ENCODE assay signal across 9 cellular contexts in the genomic region with DNA sequence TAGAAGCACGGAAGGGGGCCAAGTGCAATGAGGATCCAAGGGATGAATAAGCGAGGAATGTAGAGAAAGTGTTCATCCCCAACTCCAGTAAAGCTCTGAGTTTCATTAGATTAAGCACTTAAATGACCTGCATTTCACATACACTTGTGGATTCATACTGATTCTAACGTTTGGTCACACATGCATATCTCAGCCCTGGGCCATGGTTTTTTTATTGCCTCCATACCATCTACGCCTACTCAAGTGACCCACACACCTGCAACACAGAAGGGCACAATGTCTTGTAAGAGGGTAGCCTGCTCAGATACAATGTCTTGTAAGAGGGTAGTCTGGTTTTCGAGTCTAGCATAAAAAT. TPM values are rescaled to one million over a fixed set of nuclear protein-coding genes. Genes with fewer than 3 reads are reported as not detected.
DNase-seq lines count a peak whose midpoint lies in the region; ATAC-seq, FAIRE-seq and TF ChIP-seq lines count a peak whose summit lies in the region.
"Had no signal": no experiment of that assay in that cellular context is flagged by ENCODE, and none has a peak within 500 bp of the region (broad histone marks: within the 10 kb centered on the region; RNA-seq: fewer than 3 reads in every experiment).

No MANE protein-coding gene starts in this region.

- no peak for FAIRE-seq in astrocyte (lab: Jason Lieb, UNC)
- FAIRE-seq: frontal cortex had no signal

- H3K27ac Mint-ChIP-seq in activated CD4-positive, alpha-beta T cell treated with anti-CD3 and anti-CD28 coated beads, Interleukin-2, amount 10 ng/mL, durations not matched to agents 7 days and 5 days: peak overlapping the region; percentile 96
- H3K27ac Mint-ChIP-seq in astrocyte (ENCODE audit: unreplicated experiment): no peak overlapping the region

- peaks cover 39% of the 10 kb centered on the region for H3K4me1 Mint-ChIP-seq in activated CD4-positive, alpha-beta T cell treated with anti-CD3 and anti-CD28 coated beads, Interleukin-2, amount 10 ng/mL, durations not matched to agents 7 days and 5 days
- peaks cover 13% of the 10 kb centered on the region for H3K4me1 Mint-ChIP-seq in astrocyte (ENCODE audit: low read depth, unreplicated experiment)

- no peak for TF ChIP-seq POLR2A in uterus (IDR thresholded peaks at IDR 0.05)

- DNase-seq in activated CD4-positive, alpha-beta T cell treated with anti-CD3 and anti-CD28 coated beads, Interleukin-2, amount 10 ng/mL, durations not matched to agents 7 days and 5 days: no peak
- no peak for DNase-seq in activated CD4-positive, alpha-beta T cell treated with anti-CD3 and anti-CD28 coated beads for 4 hours
- no peak for DNase-seq in astrocyte (ENCODE audit: low read depth)
- no peak for DNase-seq in lower lobe of right lung
- DNase-seq in uterus: no peak
- no peak for DNase-seq in H4 (ENCODE audit: low spot score)
- no peak for DNase-seq in DMS53 (lab: John Stamatoyannopoulos, UW)

- H3K4me3 ChIP-seq in astrocyte (ENCODE audit: insufficient read depth, low read depth, low read length) (peak overlapping the region; percentile 93), lower lobe of right lung (peak overlapping the region; percentile 98), uterus (peak overlapping the region; percentile 74 to 88)

- peak overlapping the region; percentile 93 for H3K4me2 ChIP-seq in astrocyte (ENCODE audit: low read length)

- H3K4me1 ChIP-seq in astrocyte (ENCODE audit: insufficient read depth, low read length) (peaks cover 4% of the 10 kb centered on the region), lower lobe of right lung (peaks cover 24% of the 10 kb centered on the region), uterus (no peaks in the 10 kb centered on the region)

- H3K36me3 Mint-ChIP-seq in activated CD4-positive, alpha-beta T cell treated with anti-CD3 and anti-CD28 coated beads, Interleukin-2, amount 10 ng/mL, durations not matched to agents 7 days and 5 days (ENCODE audit: low read depth): peaks cover 18% of the 10 kb centered on the region
- peaks cover 2% of the 10 kb centered on the region for H3K36me3 Mint-ChIP-seq in astrocyte (ENCODE audit: low read depth, unreplicated experiment)

- H3K36me3 ChIP-seq in astrocyte (ENCODE audit: insufficient read depth, low read length) (no peaks in the 10 kb centered on the region), lower lobe of right lung (peaks cover 11% of the 10 kb centered on the region), uterus (no peaks in the 10 kb centered on the region)

- TF ChIP-seq CTCF in astrocyte (IDR thresholded peaks at IDR 0.05; ENCODE audit: insufficient read depth, low read depth, low read length) (no peak), lower lobe of right lung (IDR thresholded peaks at IDR 0.05) (no peak), uterus (IDR thresholded peaks at IDR 0.05) (no peak)

- peak; percentile 7 for ATAC-seq in HG03196 (IDR thresholded peaks at IDR 0.05; ENCODE audit: unreplicated experiment)
- no peak for ATAC-seq in lower lobe of right lung

- CTCF ChIA-PET in activated CD4-positive, alpha-beta T cell treated with anti-CD3 and anti-CD28 coated beads, Interleukin-2, amount 10 ng/mL, durations not matched to agents 7 days and 5 days (lab: Charles Lee): interaction anchor here (1.0 to 4.6 kb wide), 8 partner anchors 13 to 110 kb away, joined by 3 to 19 read pairs (median 4); partner anchors contain the start of genes ZNF2 and ZNF514

- no peaks in the 10 kb centered on the region for H3K27me3 Mint-ChIP-seq in activated CD4-positive, alpha-beta T cell treated with anti-CD3 and anti-CD28 coated beads, Interleukin-2, amount 10 ng/mL, durations not matched to agents 7 days and 5 days
- no peaks in the 10 kb centered on the region for H3K27me3 Mint-ChIP-seq in astrocyte (ENCODE audit: low read depth, unreplicated experiment)

- intact Hi-C loops in lower lobe of right lung (cut with DNase I): no loop called here
- intact Hi-C loops in uterus (cut with DNase I; ENCODE audit: low total_unique reads): no loop called here

- POLR2A ChIA-PET in activated CD4-positive, alpha-beta T cell treated with anti-CD3 and anti-CD28 coated beads, Interleukin-2, amount 10 ng/mL, durations not matched to agents 7 days and 5 days (lab: Charles Lee): no interaction called here

- H3K9ac ChIP-seq in astrocyte (ENCODE audit: low read length): peak overlapping the region; percentile 98

- peaks cover 32% of the 10 kb centered on the region for H4K20me1 ChIP-seq in astrocyte (ENCODE audit: insufficient read depth, low read length)

- H3K9me3 ChIP-seq in astrocyte (ENCODE audit: insufficient read depth, low read depth, low read length): no peaks in the 10 kb centered on the region
- no peaks in the 10 kb centered on the region for H3K9me3 ChIP-seq in lower lobe of right lung
- H3K9me3 ChIP-seq in uterus: no peaks in the 10 kb centered on the region

- no peaks in the 10 kb centered on the region for H3K27me3 ChIP-seq in astrocyte (ENCODE audit: insufficient read depth, low read length)
- H3K27me3 ChIP-seq in lower lobe of right lung (ENCODE audit: low read depth): no peaks in the 10 kb centered on the region
- no peaks in the 10 kb centered on the region for H3K27me3 ChIP-seq in uterus

- H3K4me3 Mint-ChIP-seq in activated CD4-positive, alpha-beta T cell treated with anti-CD3 and anti-CD28 coated beads, Interleukin-2, amount 10 ng/mL, durations not matched to agents 7 days and 5 days: peak overlapping the region; percentile 87
- H3K4me3 Mint-ChIP-seq in astrocyte (ENCODE audit: unreplicated experiment): peak overlapping the region; percentile 92

- peaks cover 2% of the 10 kb centered on the region for H3K9me3 Mint-ChIP-seq in activated CD4-positive, alpha-beta T cell treated with anti-CD3 and anti-CD28 coated beads, Interleukin-2, amount 10 ng/mL, durations not matched to agents 7 days and 5 days
- peaks cover under 1% of the 10 kb centered on the region for H3K9me3 Mint-ChIP-seq in astrocyte (ENCODE audit: unreplicated experiment)

- peaks cover 45% of the 10 kb centered on the region for H3K79me2 ChIP-seq in astrocyte (ENCODE audit: insufficient read depth, low read length)

- H3K27ac ChIP-seq in astrocyte (ENCODE audit: low read depth, low read length) (no peak overlapping the region), lower lobe of right lung (peak overlapping the region; percentile 92), uterus (peak overlapping the region; percentile 86 to 93)

- H2AFZ ChIP-seq in astrocyte (ENCODE audit: low read depth, low read length): peak overlapping the region; percentile 100

RNA-seq across cellular contexts. Expression of gene MRPS5, which starts 0.6 kb away (rescaled TPM):
- 10 to 100 TPM; 70.3 to 71.7 TPM for total RNA-seq in activated CD4-positive, alpha-beta T cell treated with anti-CD3 and anti-CD28 coated beads, Interleukin-2, amount 10 ng/mL, durations not matched to agents 7 days and 5 days
- total RNA-seq in astrocyte: 52.7 and 57.4 TPM in 2 replicates
- total RNA-seq in lower lobe of right lung: 51.9 TPM
- total RNA-seq in uterus: 10 to 100 TPM in 3 of 4 donors, 1 to 10 TPM in 1; 7.2 to 50.3 (median 28.6) TPM
- total RNA-seq in H4 (2014; rRNA removed; shearing (Covaris generic)): 44.5 and 55.1 TPM in 2 replicates

RNA-seq across cellular contexts. Expression of gene ZNF514, which starts 37.5 kb away (rescaled TPM):
- total RNA-seq in activated CD4-positive, alpha-beta T cell treated with anti-CD3 and anti-CD28 coated beads, Interleukin-2, amount 10 ng/mL, durations not matched to agents 7 days and 5 days: 10 to 100 TPM; 11.4 to 11.6 TPM
- total RNA-seq in astrocyte (7.9 and 8.1 TPM in 2 replicates), lower lobe of right lung (19.9 TPM), uterus (10 to 100 TPM; 13.3 to 38.4 (median 23.7) TPM)
- 2.7 and 5.4 TPM in 2 replicates for total RNA-seq in H4 (2014; rRNA removed; shearing (Covaris generic))

RNA-seq across cellular contexts. Expression of gene ZNF2, which starts 43.4 kb away (rescaled TPM):
- total RNA-seq in activated CD4-positive, alpha-beta T cell treated with anti-CD3 and anti-CD28 coated beads, Interleukin-2, amount 10 ng/mL, durations not matched to agents 7 days and 5 days: 1 to 10 TPM; 4.4 to 4.8 TPM
- 4.1 and 5.5 TPM in 2 replicates for total RNA-seq in astrocyte
- total RNA-seq in lower lobe of right lung: 4.1 TPM
- total RNA-seq in uterus: 10 to 100 TPM in 2 of 4 donors, 1 to 10 TPM in 2; 5.9 to 20.2 (median 8.7) TPM
- total RNA-seq in H4 (2014; rRNA removed; shearing (Covaris generic)): 5.0 and 5.6 TPM in 2 replicates
